Comparison of ENCODE assay signal across 22 cellular contexts in the genomic region with DNA sequence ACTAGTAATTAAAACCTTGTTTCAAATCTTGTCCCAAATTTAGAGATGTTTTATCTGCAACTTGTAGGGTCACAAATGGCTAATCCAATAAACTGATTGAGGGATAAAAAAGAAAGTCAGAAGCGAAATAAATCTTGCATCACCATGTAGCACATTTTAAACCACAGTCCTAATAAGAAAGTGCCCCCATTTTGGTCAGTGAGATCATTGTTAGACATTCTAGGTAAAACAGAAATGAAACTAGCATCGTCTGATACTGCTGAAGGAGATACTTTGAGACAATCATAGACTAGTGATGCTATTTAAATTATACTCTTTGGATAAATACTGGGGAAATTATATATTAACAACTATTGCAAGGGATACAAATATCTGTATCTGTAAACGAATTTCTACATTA.
A peak's percentile ranks its signal among the peaks of the same experiment; 100 is the strongest.
DNase-seq lines count a peak whose midpoint lies in the region; ATAC-seq, FAIRE-seq and TF ChIP-seq lines count a peak whose summit lies in the region.
"Had no signal": no experiment of that assay in that cellular context is flagged by ENCODE, and none has a peak within 500 bp of the region (broad histone marks: within the 10 kb centered on the region; RNA-seq: fewer than 3 reads in every experiment).

No MANE protein-coding gene starts in this region.

- H3K36me3 Mint-ChIP-seq in progenitor cell of endocrine pancreas (ENCODE audit: insufficient read depth), result no peaks in the 10 kb centered on the region
- H3K36me3 Mint-ChIP-seq: CD4-positive, alpha-beta memory T cell had no signal

- no peak for FAIRE-seq in GM12878 (lab: Jason Lieb, UNC)
- FAIRE-seq: A549, G401.6, H54 had no signal

- CTCF ChIA-PET in GM12878 (lab: Yijun Ruan, JAX), result no interaction called here

- no peak for TF ChIP-seq POLR2A in GM12878 (IDR thresholded peaks at IDR 0.05; ENCODE audit: low read depth, low read length)

- no peak for TF ChIP-seq CTCF in GM12878 (IDR thresholded peaks at IDR 0.05 in 2 of 3, conservative IDR thresholded peaks at IDR 0.05 in 1 of 3; ENCODE audit: control insufficient read depth in 2 of 3, extremely low read depth in 1 of 3, insufficient read depth in 1 of 3, low read depth in 3 of 3, low read length in 3 of 3)
- no peak for TF ChIP-seq CTCF in progenitor cell of endocrine pancreas (IDR thresholded peaks at IDR 0.05; ENCODE audit: unreplicated experiment)

- H3K27ac Mint-ChIP-seq in progenitor cell of endocrine pancreas, result no peak overlapping the region
- H3K27ac Mint-ChIP-seq: CD4-positive, alpha-beta memory T cell; HFFc6 had no signal

- no TSS peak for BruUV-seq in GM12878 (replicated peaks; lab: Mats Ljungman, UMichigan)

- no peak overlapping the region for H3K4me2 ChIP-seq in GM12878 (ENCODE audit: control insufficient read depth, insufficient read depth)
- H3K4me2 ChIP-seq: A549; BLaER1 treated with 17β-estradiol and CSF1 and Interleukin-3, amounts not matched to agents 10 nM and 100 nM had no signal

- H3K27me3 Mint-ChIP-seq in progenitor cell of endocrine pancreas, result no peaks in the 10 kb centered on the region
- H3K27me3 Mint-ChIP-seq: CD4-positive, alpha-beta memory T cell had no signal

- H4K20me1 ChIP-seq in GM12878 (ENCODE audit: control insufficient read depth, insufficient read depth), result no peaks in the 10 kb centered on the region
- H4K20me1 ChIP-seq: BLaER1 treated with 17β-estradiol and CSF1 and Interleukin-3, amounts not matched to agents 10 nM and 100 nM had no signal

- intact Hi-C loops in GM12878 (cut with micrococcal nuclease; ENCODE audit: unreplicated experiment), result no loop called here

- no peak for TF ChIP-seq RAD21 in GM12878 (IDR thresholded peaks at IDR 0.05; ENCODE audit: insufficient read depth, low read depth, low read length)

- in situ Hi-C loops in GM12878 (cut with MboI), result no loop called here

- TF ChIP-seq EP300 in GM12878 (IDR thresholded peaks at IDR 0.05; ENCODE audit: borderline replicate concordance in 1 of 2, control insufficient read depth in 1 of 2, low read depth in 2 of 2, low read length in 2 of 2), result no peak

- POLR2A ChIA-PET in GM12878 (lab: Charles Lee), result no interaction called here

- peak; percentile 75 for ATAC-seq in GM12878
- ATAC-seq: A549 had no signal

- no peak overlapping the region for H2AFZ ChIP-seq in GM12878 (ENCODE audit: control insufficient read depth, low read depth, low read length)

- H3K36me3 ChIP-seq in GM12878 (ENCODE audit: control insufficient read depth in 2 of 2, insufficient read depth in 2 of 2, low read length in 1 of 2), result no peaks in the 10 kb centered on the region
- H3K36me3 ChIP-seq: BE2C; BLaER1 treated with 17β-estradiol and CSF1 and Interleukin-3, amounts not matched to agents 10 nM and 100 nM; HAP-1 had no signal

- RAD21 ChIA-PET in GM12878 (lab: Charles Lee; ENCODE audit: unreplicated experiment), result no interaction called here

- H3K79me2 ChIP-seq in GM12878 (ENCODE audit: control insufficient read depth, insufficient read depth, low read length), result no peaks in the 10 kb centered on the region

- H3K9me3 ChIP-seq in GM12878 (replicated peaks; ENCODE audit: control insufficient read depth, insufficient read depth, low read length), result no peaks in the 10 kb centered on the region
- H3K9me3 ChIP-seq: A549; BE2C; BLaER1 treated with 17β-estradiol and CSF1 and Interleukin-3, amounts not matched to agents 10 nM and 100 nM; HAP-1 had no signal

- H3K9me3 Mint-ChIP-seq in progenitor cell of endocrine pancreas (ENCODE audit: low read depth), result no peaks in the 10 kb centered on the region

- SMC1A ChIA-PET in GM12878 (lab: Charles Lee; ENCODE audit: uncharacterized antibody, unreplicated experiment), result no interaction called here

- H3K27ac ChIP-seq in GM12878 (ENCODE audit: control insufficient read depth, insufficient read depth), result no peak overlapping the region
- H3K27ac ChIP-seq: A549; BLaER1 treated with 17β-estradiol and CSF1 and Interleukin-3, amounts not matched to agents 10 nM and 100 nM had no signal

- H3K4me3 Mint-ChIP-seq in progenitor cell of endocrine pancreas (ENCODE audit: low read depth), result no peak overlapping the region
- H3K4me3 Mint-ChIP-seq: CD4-positive, alpha-beta memory T cell; HFFc6 had no signal

- DNase-seq in SIG-M5 treated with dmso at 0.1 percent for 504 hours (lab: John Stamatoyannopoulos, UW; ENCODE audit: unreplicated experiment), result peak; percentile 3
- no peak for DNase-seq in SIG-M5 (lab: John Stamatoyannopoulos, UW)
- DNase-seq in MV-4-11 (lab: John Stamatoyannopoulos, UW), result peak; percentile 15
- DNase-seq in GM12878 (ENCODE audit: low read depth, low spot score), result no peak
- no peak for DNase-seq in C1 segment of cervical spinal cord (lab: John Stamatoyannopoulos, UW)
- no peak for DNase-seq in progenitor cell of endocrine pancreas (ENCODE audit: low spot score, unreplicated experiment)
- DNase-seq: 8988T; ACHN; AML-193; BE2C; Calu3; CD4-positive, alpha-beta memory T cell; COR-L47; DMS53; DMS79 treated with DMSO at 0.1 percent for 48 hours; GOT3; HFFc6 had no signal

- no peaks in the 10 kb centered on the region for H3K27me3 ChIP-seq in GM12878 (replicated peaks in 1 of 2; ENCODE audit: control insufficient read depth in 2 of 2, insufficient read depth in 2 of 2, low read length in 1 of 2)
- H3K27me3 ChIP-seq: BE2C; BLaER1 treated with 17β-estradiol and CSF1 and Interleukin-3, amounts not matched to agents 10 nM and 100 nM had no signal

- no peaks in the 10 kb centered on the region for H3K4me1 ChIP-seq in GM12878 (ENCODE audit: control insufficient read depth, insufficient read depth, low read length)
- H3K4me1 ChIP-seq: A549, BE2C, HAP-1 had no signal

- no peaks in the 10 kb centered on the region for H3K4me1 Mint-ChIP-seq in progenitor cell of endocrine pancreas (ENCODE audit: low read depth)
- H3K4me1 Mint-ChIP-seq: CD4-positive, alpha-beta memory T cell had no signal

- H3K4me3 ChIP-seq in GM12878, result no peak overlapping the region
- H3K4me3 ChIP-seq: A549; BLaER1 treated with 17β-estradiol and CSF1 and Interleukin-3, amounts not matched to agents 10 nM and 100 nM; HAP-1 had no signal

- H3K9ac ChIP-seq in GM12878 (ENCODE audit: control insufficient read depth, insufficient read depth, low read length), result no peak overlapping the region
- H3K9ac ChIP-seq: BLaER1 treated with 17β-estradiol and CSF1 and Interleukin-3, amounts not matched to agents 10 nM and 100 nM had no signal

- 0% methylated on average over 3 of the region's 3 CpGs for WGBS in GM12878 (ENCODE audit: insufficient coverage, insufficient replicate concordance, low lambda C conversion rate, missing lambda C conversion rate)

TF ChIP-seq in GM12878, 131 proteins besides CTCF, POLR2A, EP300 and RAD21:
- no peak for TF ChIP-seq SMC3 (IDR thresholded peaks at IDR 0.05; ENCODE audit: borderline replicate concordance, low read length)
- TF ChIP-seq JUNB (IDR thresholded peaks at IDR 0.05), result peak; percentile 30; the same call in 1 of the 2 replicates
- TF ChIP-seq NRF1 (conservative IDR thresholded peaks at IDR 0.05; ENCODE audit: low read depth, low read length), result no peak
- peak; percentile 41; the same call in 1 of the 2 replicates for TF ChIP-seq ATF7 (IDR thresholded peaks at IDR 0.05; ENCODE audit: low read depth)
- TF ChIP-seq HDAC2 (IDR thresholded peaks at IDR 0.05), result no peak
- TF ChIP-seq CEBPB (IDR thresholded peaks at IDR 0.05; ENCODE audit: borderline replicate concordance in 1 of 2, low read depth in 2 of 2, low read length in 2 of 2), result no peak
- peak; percentile 55; the same call in 1 of the 2 replicates for TF ChIP-seq RUNX3 (IDR thresholded peaks at IDR 0.05; ENCODE audit: low read length)

Comparison
In these comparisons a context has a peak if more than half of its experiments do, and no peak if none do; other contexts are left out.
1. DNase-seq: peak in SIG-M5 treated with dmso at 0.1 percent for 504 hours (single experiment) and MV-4-11 (single experiment); none in SIG-M5 (single experiment), GM12878 (single experiment), C1 segment of cervical spinal cord (0 of 14) and progenitor cell of endocrine pancreas (single experiment).